Comparison of ENCODE assay signal across 8 cellular contexts in genomic region chr12:15982471-15982870, GRCh38.
A peak's percentile ranks its signal among the peaks of the same experiment; 100 is the strongest.
DNase-seq lines count a peak whose midpoint lies in the region; FAIRE-seq and TF ChIP-seq lines count a peak whose summit lies in the region.

No MANE protein-coding gene starts in this region.

- H3K4me3 ChIP-seq in MM.1S (ENCODE audit: low read length) (no peak overlapping the region), bronchial epithelial cell (ENCODE audit: low read depth, low read length) (no peak overlapping the region), mesenchymal stem cell (ENCODE audit: insufficient read depth in 1 of 2, low read depth in 1 of 2, low read length in 2 of 2) (no peak overlapping the region)

- H3K27ac ChIP-seq in MM.1S (ENCODE audit: low read length), result no peak overlapping the region
- H3K27ac ChIP-seq in mesenchymal stem cell (ENCODE audit: low read length, poor library complexity, severe bottlenecking), result no peak overlapping the region

- DNase-seq in D721Med (ENCODE audit: insufficient read length, low spot score) (no peak), MM.1S (no peak), bronchial epithelial cell (ENCODE audit: low read depth) (peak; percentile 21), mesenchymal stem cell (peak; percentile 28), GM13976 (ENCODE audit: low spot score) (no peak), SHP77 (lab: John Stamatoyannopoulos, UW) (no peak), HK-2 (ENCODE audit: unreplicated experiment) (no peak), ecto neural progenitor cell (ENCODE audit: low spot score) (no peak)

- FAIRE-seq in D721Med (lab: Jason Lieb, UNC) (no peak), bronchial epithelial cell (lab: Jason Lieb, UNC) (no peak)

- no peak overlapping the region for H3K18ac ChIP-seq in mesenchymal stem cell (ENCODE audit: low read depth in 1 of 2, low read length in 2 of 2)

- no peaks in the 10 kb centered on the region for H3K36me3 ChIP-seq in MM.1S (replicated peaks; ENCODE audit: insufficient read depth, low read length)
- peaks cover 3% of the 10 kb centered on the region for H3K36me3 ChIP-seq in bronchial epithelial cell (ENCODE audit: control insufficient read depth, insufficient read depth, low read length)
- peaks cover 4 to 25% of the 10 kb centered on the region in 2 experiments for H3K36me3 ChIP-seq in mesenchymal stem cell (ENCODE audit: control insufficient read depth in 1 of 2, insufficient read depth in 2 of 2, low read depth in 1 of 2, low read length in 2 of 2)

- H2BK15ac ChIP-seq in mesenchymal stem cell (ENCODE audit: low read depth, poor library complexity, severe bottlenecking), result no peak overlapping the region

- TF ChIP-seq CTCF in D721Med (IDR thresholded peaks at IDR 0.05; ENCODE audit: insufficient read depth, missing control alignments) (peak; percentile 50), MM.1S (IDR thresholded peaks at IDR 0.05; ENCODE audit: low read length) (peak; percentile 35), bronchial epithelial cell (IDR thresholded peaks at IDR 0.05; ENCODE audit: insufficient read depth, low read length, severe bottlenecking) (no peak), GM13976 (IDR thresholded peaks at IDR 0.05; ENCODE audit: borderline replicate concordance, control extremely low read depth, extremely low read depth, insufficient read depth, missing control alignments) (no peak)

- H3K9me2 ChIP-seq in MM.1S (replicated peaks; ENCODE audit: insufficient read depth, low read length), result no peaks in the 10 kb centered on the region

- no peak overlapping the region for H3K4ac ChIP-seq in mesenchymal stem cell (ENCODE audit: low read depth in 1 of 2, low read length in 2 of 2)

- 85% methylated on average over 3 of the region's 3 CpGs for WGBS in mesenchymal stem cell

- H3K27me3 ChIP-seq in MM.1S (replicated peaks; ENCODE audit: insufficient read depth, low read length) (no peaks in the 10 kb centered on the region), bronchial epithelial cell (ENCODE audit: control insufficient read depth, insufficient read depth, low read length) (no peaks in the 10 kb centered on the region), mesenchymal stem cell (ENCODE audit: control insufficient read depth in 1 of 2, insufficient read depth in 1 of 2, low read length in 2 of 2) (no peaks in the 10 kb centered on the region)

- peaks cover 19% of the 10 kb centered on the region for H3K79me1 ChIP-seq in mesenchymal stem cell (replicated peaks; ENCODE audit: low read length, poor library complexity, severe bottlenecking)

- H3K14ac ChIP-seq in mesenchymal stem cell (ENCODE audit: low read length in 2 of 2), result no peak overlapping the region

- no peak overlapping the region for H3K23ac ChIP-seq in mesenchymal stem cell (ENCODE audit: low read length in 2 of 2)

- H2BK120ac ChIP-seq in mesenchymal stem cell (ENCODE audit: low read depth, low read length), result no peak overlapping the region

- H2BK5ac ChIP-seq in mesenchymal stem cell (ENCODE audit: low read depth, low read length, poor library complexity, severe bottlenecking), result no peak overlapping the region

- no peaks in the 10 kb centered on the region for H3K9me3 ChIP-seq in MM.1S (replicated peaks; ENCODE audit: insufficient read depth, low read length)
- H3K9me3 ChIP-seq in mesenchymal stem cell (ENCODE audit: control insufficient read depth, low read length), result no peaks in the 10 kb centered on the region

- H2AFZ ChIP-seq in MM.1S (ENCODE audit: low read length), result no peak overlapping the region
- no peak overlapping the region for H2AFZ ChIP-seq in mesenchymal stem cell (ENCODE audit: low read depth, low read length)

- in situ Hi-C loops in GM13976 (cut with MboI; ENCODE audit: low sequenced_read_pairs, unreplicated experiment), result no loop called here

- H3F3A ChIP-seq in MM.1S (ENCODE audit: insufficient read depth, low read length), result 0 out of 2 replicates have a peak, but pooled peaks cover 2% of the 10 kb centered on the region

- H4K20me1 ChIP-seq in MM.1S (ENCODE audit: insufficient read depth, low read length), result no peaks in the 10 kb centered on the region

- H3K4me2 ChIP-seq in MM.1S (ENCODE audit: low read depth, low read length) (no peak overlapping the region), mesenchymal stem cell (ENCODE audit: low read length, poor library complexity, severe bottlenecking) (no peak overlapping the region)

- H3K9ac ChIP-seq in MM.1S (ENCODE audit: low read length), result no peak overlapping the region
- H3K9ac ChIP-seq in mesenchymal stem cell (ENCODE audit: low read length), result peak overlapping the region; percentile 57

- H4K8ac ChIP-seq in mesenchymal stem cell (ENCODE audit: low read length), result no peak overlapping the region

- H4K91ac ChIP-seq in mesenchymal stem cell (ENCODE audit: low read length), result no peak overlapping the region

- no peak overlapping the region for H2AK5ac ChIP-seq in mesenchymal stem cell (ENCODE audit: low read length, severe bottlenecking)

- H2BK12ac ChIP-seq in mesenchymal stem cell (ENCODE audit: low read length in 2 of 2), result no peak overlapping the region

- H3K79me2 ChIP-seq in MM.1S (ENCODE audit: low read length), result no peaks in the 10 kb centered on the region

- 0 out of 2 replicates have a peak, but pooled peaks cover 4% of the 10 kb centered on the region for H3K4me1 ChIP-seq in MM.1S (ENCODE audit: low read length)
- H3K4me1 ChIP-seq in mesenchymal stem cell (ENCODE audit: control insufficient read depth, insufficient read depth, low read depth, low read length), result peaks cover 3% of the 10 kb centered on the region

Comparison
In these comparisons a context has a peak if more than half of its experiments do, and no peak if none do; other contexts are left out.
1. DNase-seq: peak in bronchial epithelial cell (single experiment) and mesenchymal stem cell (single experiment); none in D721Med (single experiment), MM.1S (single experiment), GM13976 (single experiment), SHP77 (0 of 2), HK-2 (single experiment) and ecto neural progenitor cell (single experiment).
2. CTCF ChIP-seq: peak in D721Med (single experiment) and MM.1S (single experiment); none in bronchial epithelial cell (single experiment) and GM13976 (single experiment).